Comparison of ENCODE assay signal across 8 cellular contexts in genomic region chr16:1414532-1415265, GRCh38. TPM values are rescaled to one million over a fixed set of nuclear protein-coding genes. Genes with fewer than 3 reads are reported as not detected.
DNase-seq lines count a peak whose midpoint lies in the region.

A gene with protein sequence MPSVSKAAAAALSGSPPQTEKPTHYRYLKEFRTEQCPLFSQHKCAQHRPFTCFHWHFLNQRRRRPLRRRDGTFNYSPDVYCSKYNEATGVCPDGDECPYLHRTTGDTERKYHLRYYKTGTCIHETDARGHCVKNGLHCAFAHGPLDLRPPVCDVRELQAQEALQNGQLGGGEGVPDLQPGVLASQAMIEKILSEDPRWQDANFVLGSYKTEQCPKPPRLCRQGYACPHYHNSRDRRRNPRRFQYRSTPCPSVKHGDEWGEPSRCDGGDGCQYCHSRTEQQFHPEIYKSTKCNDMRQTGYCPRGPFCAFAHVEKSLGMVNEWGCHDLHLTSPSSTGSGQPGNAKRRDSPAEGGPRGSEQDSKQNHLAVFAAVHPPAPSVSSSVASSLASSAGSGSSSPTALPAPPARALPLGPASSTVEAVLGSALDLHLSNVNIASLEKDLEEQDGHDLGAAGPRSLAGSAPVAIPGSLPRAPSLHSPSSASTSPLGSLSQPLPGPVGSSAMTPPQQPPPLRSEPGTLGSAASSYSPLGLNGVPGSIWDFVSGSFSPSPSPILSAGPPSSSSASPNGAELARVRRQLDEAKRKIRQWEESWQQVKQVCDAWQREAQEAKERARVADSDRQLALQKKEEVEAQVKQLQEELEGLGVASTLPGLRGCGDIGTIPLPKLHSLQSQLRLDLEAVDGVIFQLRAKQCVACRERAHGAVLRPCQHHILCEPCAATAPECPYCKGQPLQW (minus strand): TSS chr16:1414704. CDS start chr16:1414691, 13 bp downstream.

- DNase-seq in Daoy (ENCODE audit: low read depth): peak; percentile 65
- DNase-seq in HAP-1 (ENCODE audit: low spot score in 2 of 2): peak; percentile 54 to 86
- DNase-seq in NCI-H2227 treated with DMSO at 0.1 percent for 48 hours (lab: John Stamatoyannopoulos, UW): peak; percentile 28
- DNase-seq in activated CD8-positive, alpha-beta memory T cell treated with anti-CD3 and anti-CD28 coated beads for 1 hour (ENCODE audit: extremely low read depth in 1 of 2, low read depth in 1 of 2): peak; percentile 41 to 81
- DNase-seq in effector CD4-positive, alpha-beta T cell: peak; percentile 78
- DNase-seq in medulla oblongata (ENCODE audit: extremely low spot score): peak; percentile 34
- peak; percentile 57 to 78 (median 70) for DNase-seq in stimulated activated CD4-positive, alpha-beta T cell treated with anti-CD3 and anti-CD28 coated beads, TNF-alpha, amount 100 ng/mL, for 48 hours (ENCODE audit: low read depth in 3 of 3)
- no peak for DNase-seq in superior temporal gyrus (ENCODE audit: extremely low spot score)

- H3K4me3 ChIP-seq in HAP-1: peak within 1 kb of the TSS; percentile 62

- H3K4me1 ChIP-seq in HAP-1: peaks cover 10% of the 10 kb centered on the region

- peaks cover 6% of the 10 kb centered on the region for H3K36me3 ChIP-seq in HAP-1 (replicated peaks)

- H3K27me3 ChIP-seq in HAP-1 (ENCODE audit: low read depth): no peaks in the 10 kb centered on the region

- no peaks in the 10 kb centered on the region for H3K9me3 ChIP-seq in HAP-1

- in situ Hi-C loops in HAP-1 (cut with MboI; ENCODE audit: low sequenced_read_pairs): no loop called here

RNA-seq across cellular contexts. Expression of the gene that starts here (rescaled TPM):
- 12.1 and 13.7 TPM in 2 replicates for total RNA-seq in Daoy (2014; rRNA removed; shearing (Covaris generic))
